In the genomic region with DNA sequence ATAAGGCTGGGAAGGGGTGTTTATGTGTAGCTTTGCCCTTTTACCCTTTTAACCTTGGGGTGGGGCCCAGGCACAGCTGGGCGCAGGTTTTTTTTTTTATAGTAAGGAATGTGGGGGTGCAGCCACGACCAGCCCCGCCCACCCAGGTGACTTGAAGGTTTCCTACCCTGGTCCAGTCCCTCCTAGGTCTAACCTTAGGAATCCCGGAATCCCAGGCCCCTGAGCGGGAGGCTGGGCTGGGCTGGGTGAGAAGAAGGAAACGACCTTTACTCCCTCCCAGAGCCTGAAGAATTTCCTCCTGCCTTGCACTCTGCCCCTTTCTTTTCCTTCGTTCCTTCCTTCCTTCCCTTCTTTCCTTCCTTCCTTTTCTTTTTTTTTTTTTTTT, we compare ENCODE assay signal across 1 cellular context.
TF ChIP-seq lines count a peak whose summit lies in the region.

No MANE protein-coding gene starts in this region.

TF ChIP-seq in endothelial cell of umbilical vein, 7 proteins besides CTCF, POLR2A, EP300 and RAD21 (continued from another document):
- TF ChIP-seq MAX (IDR thresholded peaks at IDR 0.05; ENCODE audit: insufficient read depth, insufficient read length) (no peak), FOS (IDR thresholded peaks at IDR 0.05; ENCODE audit: borderline replicate concordance, insufficient read depth, low read length) (no peak), GATA2 (IDR thresholded peaks at IDR 0.05; ENCODE audit: insufficient read depth, insufficient read length, low read depth, low read length) (no peak), POLR2AphosphoS5 (IDR thresholded peaks at IDR 0.05; ENCODE audit: insufficient read depth, low read depth, low read length) (no peak), JUN (IDR thresholded peaks at IDR 0.05; ENCODE audit: borderline replicate concordance, insufficient read depth, insufficient read length, low read depth) (no peak)
